Comparison of ENCODE assay signal across 11 cellular contexts in genomic region chr14:98210045-98210678, GRCh38.
A peak's percentile ranks its signal among the peaks of the same experiment; 100 is the strongest.
DNase-seq lines count a peak whose midpoint lies in the region; ATAC-seq, FAIRE-seq and TF ChIP-seq lines count a peak whose summit lies in the region.
"Had no signal": no experiment of that assay in that cellular context is flagged by ENCODE, and none has a peak within 500 bp of the region (broad histone marks: within the 10 kb centered on the region; RNA-seq: fewer than 3 reads in every experiment).

No MANE protein-coding gene starts in this region.

- TF ChIP-seq CTCF in MM.1S (IDR thresholded peaks at IDR 0.05; ENCODE audit: low read length): no peak
- TF ChIP-seq CTCF in activated CD8-positive, alpha-beta T cell treated with anti-CD3 and anti-CD28 coated beads for 36 hours (IDR thresholded peaks at IDR 0.05): no peak
- TF ChIP-seq CTCF in GM12878 (IDR thresholded peaks at IDR 0.05 in 2 of 3, conservative IDR thresholded peaks at IDR 0.05 in 1 of 3; ENCODE audit: control insufficient read depth in 2 of 3, extremely low read depth in 1 of 3, insufficient read depth in 1 of 3, low read depth in 3 of 3, low read length in 3 of 3): no peak

- H3K9me3 ChIP-seq in MM.1S (replicated peaks; ENCODE audit: insufficient read depth, low read length) (no peaks in the 10 kb centered on the region), GM12878 (replicated peaks; ENCODE audit: control insufficient read depth, insufficient read depth, low read length) (no peaks in the 10 kb centered on the region)
- H3K9me3 ChIP-seq: esophagus squamous epithelium, HAP-1 had no signal

- H3K27ac ChIP-seq in MM.1S (ENCODE audit: low read length) (peak overlapping the region; percentile 30; the same call in 1 of the 2 replicates), GM12878 (ENCODE audit: control insufficient read depth, insufficient read depth) (no peak overlapping the region)
- H3K27ac ChIP-seq: esophagus squamous epithelium had no signal

- no peak for TF ChIP-seq POLR2A in GM12878 (IDR thresholded peaks at IDR 0.05; ENCODE audit: low read depth, low read length)

- H2AFZ ChIP-seq in MM.1S (ENCODE audit: low read length): peak overlapping the region; percentile 36; the same call in 1 of the 2 replicates
- H2AFZ ChIP-seq in GM12878 (ENCODE audit: control insufficient read depth, low read depth, low read length): no peak overlapping the region

- RAD21 ChIA-PET in GM12878 (lab: Charles Lee; ENCODE audit: unreplicated experiment): interaction anchor here (0.7 to 22.4 kb wide), 13 partner anchors 12 to 908 kb away, joined by 3 to 407 read pairs (median 10); no protein-coding TSS in a partner anchor

- intact Hi-C loops in activated CD8-positive, alpha-beta T cell treated with anti-CD3 and anti-CD28 coated beads for 36 hours (cut with micrococcal nuclease): loop anchor here (5.0 kb wide), 1 partner anchor 38 kb away; no protein-coding TSS in a partner anchor
- intact Hi-C loops in GM12878 (cut with micrococcal nuclease; ENCODE audit: unreplicated experiment): no loop called here

- H3F3A ChIP-seq in MM.1S (ENCODE audit: insufficient read depth, low read length): no peaks in the 10 kb centered on the region

- H3K36me3 Mint-ChIP-seq in activated CD8-positive, alpha-beta T cell treated with anti-CD3 and anti-CD28 coated beads for 36 hours (ENCODE audit: low read depth): peaks cover 10% of the 10 kb centered on the region

- SMC1A ChIA-PET in GM12878 (lab: Charles Lee; ENCODE audit: uncharacterized antibody, unreplicated experiment): interaction anchor here (0.7 to 17.5 kb wide), 19 partner anchors 12 to 1056 kb away, joined by 3 to 320 read pairs (median 6); no protein-coding TSS in a partner anchor

- H3K4me1 Mint-ChIP-seq in activated CD8-positive, alpha-beta T cell treated with anti-CD3 and anti-CD28 coated beads for 36 hours (ENCODE audit: low read depth): peaks cover 83% of the 10 kb centered on the region

- DNase-seq in MM.1S (peak; percentile 38), GM12878 (ENCODE audit: low read depth, low spot score) (no peak), EL (no peak), amniotic stem cell (lab: John Stamatoyannopoulos, UW) (no peak)
- DNase-seq in activated CD8-positive, alpha-beta T cell treated with anti-CD3 and anti-CD28 coated beads for 36 hours: peak; percentile 81
- DNase-seq in stimulated activated CD8-positive, alpha-beta memory T cell treated with anti-CD3 and anti-CD28 coated beads, Interleukin-15, amount 100 ng/mL, for 48 hours (ENCODE audit: low read depth in 2 of 2): peak; percentile 31 to 56
- DNase-seq: esophagus squamous epithelium, islet precursor cell had no signal

- H3K4me3 ChIP-seq in MM.1S (ENCODE audit: low read length) (no peak overlapping the region), GM12878 (no peak overlapping the region)
- H3K4me3 ChIP-seq: esophagus squamous epithelium, HAP-1 had no signal

- H3K27me3 ChIP-seq in MM.1S (replicated peaks; ENCODE audit: insufficient read depth, low read length) (no peaks in the 10 kb centered on the region), GM12878 (replicated peaks in 1 of 2; ENCODE audit: control insufficient read depth in 2 of 2, insufficient read depth in 2 of 2, low read length in 1 of 2) (no peaks in the 10 kb centered on the region)

- peak; percentile 72 for ATAC-seq in activated CD8-positive, alpha-beta T cell treated with anti-CD3 and anti-CD28 coated beads for 36 hours
- ATAC-seq in GM12878: peak; percentile 47
- ATAC-seq in HG03139 (IDR thresholded peaks at IDR 0.05; ENCODE audit: unreplicated experiment): no peak
- ATAC-seq in HG02642 (IDR thresholded peaks at IDR 0.05; ENCODE audit: poor library complexity, unreplicated experiment): no peak

- no peak for FAIRE-seq in GM12878 (lab: Jason Lieb, UNC)

- peaks cover 4% of the 10 kb centered on the region for H3K9me3 Mint-ChIP-seq in activated CD8-positive, alpha-beta T cell treated with anti-CD3 and anti-CD28 coated beads for 36 hours

- H3K79me2 ChIP-seq in MM.1S (ENCODE audit: low read length): no peaks in the 10 kb centered on the region
- H3K79me2 ChIP-seq in GM12878 (ENCODE audit: control insufficient read depth, insufficient read depth, low read length): no peaks in the 10 kb centered on the region

- CTCF ChIA-PET in activated CD8-positive, alpha-beta T cell treated with anti-CD3 and anti-CD28 coated beads for 36 hours (lab: Charles Lee): interaction anchor here (0.8 to 2.5 kb wide), 8 partner anchors 10 to 1056 kb away, joined by 3 to 7 read pairs (median 4); no protein-coding TSS in a partner anchor
- CTCF ChIA-PET in GM12878 (lab: Yijun Ruan, JAX): interaction anchor here (0.6 to 4.2 kb wide), 7 partner anchors 10 to 1058 kb away, joined by 3 to 33 read pairs (median 5); no protein-coding TSS in a partner anchor

- no peak for TF ChIP-seq EP300 in GM12878 (IDR thresholded peaks at IDR 0.05; ENCODE audit: borderline replicate concordance in 1 of 2, control insufficient read depth in 1 of 2, low read depth in 2 of 2, low read length in 2 of 2)

- H4K20me1 ChIP-seq in MM.1S (ENCODE audit: insufficient read depth, low read length) (no peaks in the 10 kb centered on the region), GM12878 (ENCODE audit: control insufficient read depth, insufficient read depth) (no peaks in the 10 kb centered on the region)

- BruUV-seq in GM12878 (replicated peaks; lab: Mats Ljungman, UMichigan): no TSS peak

- H3K9me2 ChIP-seq in MM.1S (replicated peaks; ENCODE audit: insufficient read depth, low read length): no peaks in the 10 kb centered on the region

- 11% methylated on average over 12 of the region's 12 CpGs for WGBS in GM12878 (ENCODE audit: insufficient coverage, insufficient replicate concordance, low lambda C conversion rate, missing lambda C conversion rate)

- POLR2A ChIA-PET in activated CD8-positive, alpha-beta T cell treated with anti-CD3 and anti-CD28 coated beads for 36 hours (lab: Charles Lee): interaction anchor here (0.7 to 2.7 kb wide), 9 partner anchors 11 to 43 kb away, joined by 3 to 13 read pairs (median 7); no protein-coding TSS in a partner anchor
- POLR2A ChIA-PET in GM12878 (lab: Charles Lee): interaction anchor here (0.5 to 5.8 kb wide), 8 partner anchors 8 to 60 kb away, joined by 3 to 46 read pairs (median 5); no protein-coding TSS in a partner anchor

- no peaks in the 10 kb centered on the region for H3K36me3 ChIP-seq in MM.1S (replicated peaks; ENCODE audit: insufficient read depth, low read length)
- H3K36me3 ChIP-seq in GM12878 (ENCODE audit: control insufficient read depth in 2 of 2, insufficient read depth in 2 of 2, low read length in 1 of 2): no peaks in the 10 kb centered on the region
- H3K36me3 ChIP-seq: esophagus squamous epithelium, HAP-1 had no signal

- no peak overlapping the region; the same call in 1 of the 2 replicates for H3K9ac ChIP-seq in MM.1S (ENCODE audit: low read length)
- no peak overlapping the region for H3K9ac ChIP-seq in GM12878 (ENCODE audit: control insufficient read depth, insufficient read depth, low read length)

- TF ChIP-seq RAD21 in GM12878 (IDR thresholded peaks at IDR 0.05; ENCODE audit: insufficient read depth, low read depth, low read length): 0 out of 2 replicates have a peak, but pooled peaks have one; percentile 0

- H3K4me3 Mint-ChIP-seq in activated CD8-positive, alpha-beta T cell treated with anti-CD3 and anti-CD28 coated beads for 36 hours: peak overlapping the region; percentile 74

- in situ Hi-C loops in GM12878 (cut with MboI): no loop called here

- H3K27ac Mint-ChIP-seq in activated CD8-positive, alpha-beta T cell treated with anti-CD3 and anti-CD28 coated beads for 36 hours: peak overlapping the region; percentile 94

- H3K4me2 ChIP-seq in MM.1S (ENCODE audit: low read depth, low read length) (peak overlapping the region; percentile 51; the same call in 1 of the 2 replicates), GM12878 (ENCODE audit: control insufficient read depth, insufficient read depth) (no peak overlapping the region)

- H3K27me3 Mint-ChIP-seq in activated CD8-positive, alpha-beta T cell treated with anti-CD3 and anti-CD28 coated beads for 36 hours: no peaks in the 10 kb centered on the region

- H3K4me1 ChIP-seq in MM.1S (ENCODE audit: low read length) (peaks cover 27% of the 10 kb centered on the region), GM12878 (ENCODE audit: control insufficient read depth, insufficient read depth, low read length) (peaks cover 7% of the 10 kb centered on the region)
- H3K4me1 ChIP-seq: esophagus squamous epithelium, HAP-1 had no signal

TF ChIP-seq in GM12878, 131 proteins besides CTCF, POLR2A, EP300 and RAD21 (continues in another document):
- TF ChIP-seq PML (IDR thresholded peaks at IDR 0.05; ENCODE audit: low read length) (no peak), NFYA (IDR thresholded peaks at IDR 0.05; ENCODE audit: borderline replicate concordance, low read depth, low read length) (no peak), CHD4 (IDR thresholded peaks at IDR 0.05) (no peak), ZNF217 (IDR thresholded peaks at IDR 0.05) (no peak), HDAC2 (IDR thresholded peaks at IDR 0.05) (no peak), USF2 (IDR thresholded peaks at IDR 0.05; ENCODE audit: borderline replicate concordance, low read depth, low read length) (no peak), EED (IDR thresholded peaks at IDR 0.05; ENCODE audit: low read depth) (0 out of 2 replicates have a peak, but pooled peaks have one; percentile 25), MLLT1 (IDR thresholded peaks at IDR 0.05) (no peak), NR2C2 (IDR thresholded peaks at IDR 0.05; ENCODE audit: borderline replicate concordance, control insufficient read depth, insufficient read length, low read depth) (no peak), NR2C1 (IDR thresholded peaks at IDR 0.05) (no peak)

Comparison
In these comparisons a context has a peak if more than half of its experiments do, and no peak if none do; other contexts are left out.
1. DNase-seq: peak in MM.1S (single experiment), activated CD8-positive, alpha-beta T cell treated with anti-CD3 and anti-CD28 coated beads for 36 hours (single experiment) and stimulated activated CD8-positive, alpha-beta memory T cell treated with anti-CD3 and anti-CD28 coated beads, Interleukin-15, amount 100 ng/mL, for 48 hours (2 of 2); none in GM12878 (single experiment), EL (single experiment) and amniotic stem cell (single experiment).
2. ATAC-seq: peak in activated CD8-positive, alpha-beta T cell treated with anti-CD3 and anti-CD28 coated beads for 36 hours (single experiment) and GM12878 (single experiment); none in HG03139 (single experiment) and HG02642 (single experiment).